19 cellular contexts compared by ENCODE assay signal in the genomic region with DNA sequence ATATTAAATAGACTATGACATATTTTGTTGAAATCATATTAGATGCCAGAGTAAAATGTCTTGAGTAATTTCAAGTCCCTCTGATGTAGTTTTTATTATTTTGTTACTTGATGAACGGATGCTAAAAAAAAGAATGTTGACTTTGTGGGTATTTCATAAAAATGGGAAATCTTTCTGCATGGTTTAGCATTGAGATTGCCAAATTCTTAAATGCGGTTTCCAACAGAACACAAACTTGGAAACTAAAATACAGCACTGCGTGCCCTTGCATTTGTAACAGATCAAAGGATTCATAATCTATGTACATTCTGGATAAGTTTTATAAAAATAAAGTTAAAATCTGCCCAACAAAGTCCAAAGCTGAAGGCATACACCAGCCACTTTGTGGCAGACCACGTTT.
DNase-seq lines count a peak whose midpoint lies in the region; FAIRE-seq and TF ChIP-seq lines count a peak whose summit lies in the region.
"Had no signal": no experiment of that assay in that cellular context is flagged by ENCODE, and none has a peak within 500 bp of the region (broad histone marks: within the 10 kb centered on the region; RNA-seq: fewer than 3 reads in every experiment).

No MANE protein-coding gene starts in this region.

- H3K9me3 Mint-ChIP-seq in chondrocyte (ENCODE audit: low read depth), result peaks cover 7% of the 10 kb centered on the region
- H3K9me3 Mint-ChIP-seq: CD4-positive, alpha-beta T cell; H9; IgD-negative memory B cell had no signal

- no peaks in the 10 kb centered on the region for H3K27me3 ChIP-seq in adipocyte (replicated peaks; ENCODE audit: control insufficient read depth, insufficient read depth, low read length)
- no peaks in the 10 kb centered on the region for H3K27me3 ChIP-seq in osteoblast (ENCODE audit: insufficient read depth, low read length)
- no peaks in the 10 kb centered on the region for H3K27me3 ChIP-seq in esophagus squamous epithelium

- peak; percentile 56 for DNase-seq in adipocyte (ENCODE audit: low read depth)
- peak; percentile 81 for DNase-seq in fibroblast of gingiva (ENCODE audit: low read depth)
- peak; percentile 9 for DNase-seq in osteoblast (ENCODE audit: insufficient read length, low spot score, missing footprints)
- no peak for DNase-seq in chondrocyte (ENCODE audit: low spot score)
- DNase-seq in caudate nucleus (lab: John Stamatoyannopoulos, UW), result no peak
- no peak for DNase-seq in esophagus squamous epithelium (lab: John Stamatoyannopoulos, UW)
- DNase-seq in H54 (ENCODE audit: insufficient read length, low spot score), result no peak
- DNase-seq: ACHN; AML-193; Caco-2; CD4-positive, alpha-beta T cell; DMS153; DMS79; GF-D8; GOT3; H9 had no signal

- TF ChIP-seq POLR2A in esophagus squamous epithelium (IDR thresholded peaks at IDR 0.05), result no peak
- TF ChIP-seq POLR2A in H54 (IDR thresholded peaks at IDR 0.05; ENCODE audit: low read depth, low read length), result no peak

- no peaks in the 10 kb centered on the region for H3K79me2 ChIP-seq in osteoblast (ENCODE audit: insufficient read depth, low read length)

- no peaks in the 10 kb centered on the region for H4K20me1 ChIP-seq in osteoblast (ENCODE audit: insufficient read depth, low read length)

- H3K4me1 Mint-ChIP-seq in chondrocyte (ENCODE audit: low read depth), result no peaks in the 10 kb centered on the region
- H3K4me1 Mint-ChIP-seq: H9, IgD-negative memory B cell had no signal

- H3K9ac ChIP-seq in adipocyte (ENCODE audit: low read length), result no peak overlapping the region

- peak overlapping the region; percentile 4 for H2AFZ ChIP-seq in osteoblast (ENCODE audit: low read length)

- H3K4me3 ChIP-seq in adipocyte (ENCODE audit: low read length), result no peak overlapping the region
- H3K4me3 ChIP-seq in osteoblast (ENCODE audit: insufficient read depth, low read length), result no peak overlapping the region
- no peak overlapping the region for H3K4me3 ChIP-seq in esophagus squamous epithelium

- peaks cover 5% of the 10 kb centered on the region for H3K36me3 Mint-ChIP-seq in chondrocyte (ENCODE audit: low read depth)
- H3K36me3 Mint-ChIP-seq: IgD-negative memory B cell had no signal

- H3K4me1 ChIP-seq in adipocyte (ENCODE audit: control insufficient read depth, insufficient read depth, low read length) (peaks cover 6% of the 10 kb centered on the region), osteoblast (ENCODE audit: insufficient read depth, low read length) (peaks cover 3% of the 10 kb centered on the region), esophagus squamous epithelium (no peaks in the 10 kb centered on the region)
- H3K4me1 ChIP-seq: Caco-2 had no signal

- H3K4me2 ChIP-seq in osteoblast (ENCODE audit: insufficient read depth, low read length), result no peak overlapping the region

- no peak for TF ChIP-seq CTCF in osteoblast (IDR thresholded peaks at IDR 0.05; ENCODE audit: extremely low read depth, low read depth, low read length)
- TF ChIP-seq CTCF in chondrocyte (IDR thresholded peaks at IDR 0.05), result no peak
- no peak for TF ChIP-seq CTCF in esophagus squamous epithelium (IDR thresholded peaks at IDR 0.05)

- H3K27ac ChIP-seq in osteoblast (ENCODE audit: low read depth, low read length) (no peak overlapping the region), caudate nucleus (ENCODE audit: low read depth, low read length) (no peak overlapping the region), esophagus squamous epithelium (no peak overlapping the region)
- H3K27ac ChIP-seq: C4-2B had no signal

- H3K36me3 ChIP-seq in adipocyte (ENCODE audit: control insufficient read depth, insufficient read depth, low read length, severe bottlenecking) (no peaks in the 10 kb centered on the region), osteoblast (ENCODE audit: insufficient read depth, low read length) (no peaks in the 10 kb centered on the region), esophagus squamous epithelium (no peaks in the 10 kb centered on the region)

- intact Hi-C loops in esophagus squamous epithelium (cut with DNase I), result no loop called here

- H3K4me3 Mint-ChIP-seq in chondrocyte (ENCODE audit: unreplicated experiment), result no peak overlapping the region
- H3K4me3 Mint-ChIP-seq: CD4-positive, alpha-beta T cell; H9; IgD-negative memory B cell had no signal

- H3K27me3 Mint-ChIP-seq in chondrocyte (ENCODE audit: low read depth), result peaks cover 11% of the 10 kb centered on the region

- FAIRE-seq in H54 (lab: Jason Lieb, UNC), result no peak
- FAIRE-seq: HepG2 had no signal

- H3K9me3 ChIP-seq in adipocyte (ENCODE audit: control insufficient read depth, low read length) (no peaks in the 10 kb centered on the region), osteoblast (ENCODE audit: low read depth, low read length) (no peaks in the 10 kb centered on the region), esophagus squamous epithelium (no peaks in the 10 kb centered on the region)
- H3K9me3 ChIP-seq: Caco-2 had no signal

- no peak overlapping the region for H3K27ac Mint-ChIP-seq in chondrocyte (ENCODE audit: unreplicated experiment)
- H3K27ac Mint-ChIP-seq: CD4-positive, alpha-beta T cell; H9; IgD-negative memory B cell had no signal

- WGBS in esophagus squamous epithelium, 2 donors, result 53 to 62% methylated on average over 4 of the region's 4 CpGs

Comparison
In these comparisons a context has a peak if more than half of its experiments do, and no peak if none do; other contexts are left out.
1. DNase-seq: peak in adipocyte (single experiment), fibroblast of gingiva (single experiment) and osteoblast (single experiment); none in chondrocyte (single experiment), caudate nucleus (0 of 61), esophagus squamous epithelium (single experiment) and H54 (single experiment).